In the genomic region with DNA sequence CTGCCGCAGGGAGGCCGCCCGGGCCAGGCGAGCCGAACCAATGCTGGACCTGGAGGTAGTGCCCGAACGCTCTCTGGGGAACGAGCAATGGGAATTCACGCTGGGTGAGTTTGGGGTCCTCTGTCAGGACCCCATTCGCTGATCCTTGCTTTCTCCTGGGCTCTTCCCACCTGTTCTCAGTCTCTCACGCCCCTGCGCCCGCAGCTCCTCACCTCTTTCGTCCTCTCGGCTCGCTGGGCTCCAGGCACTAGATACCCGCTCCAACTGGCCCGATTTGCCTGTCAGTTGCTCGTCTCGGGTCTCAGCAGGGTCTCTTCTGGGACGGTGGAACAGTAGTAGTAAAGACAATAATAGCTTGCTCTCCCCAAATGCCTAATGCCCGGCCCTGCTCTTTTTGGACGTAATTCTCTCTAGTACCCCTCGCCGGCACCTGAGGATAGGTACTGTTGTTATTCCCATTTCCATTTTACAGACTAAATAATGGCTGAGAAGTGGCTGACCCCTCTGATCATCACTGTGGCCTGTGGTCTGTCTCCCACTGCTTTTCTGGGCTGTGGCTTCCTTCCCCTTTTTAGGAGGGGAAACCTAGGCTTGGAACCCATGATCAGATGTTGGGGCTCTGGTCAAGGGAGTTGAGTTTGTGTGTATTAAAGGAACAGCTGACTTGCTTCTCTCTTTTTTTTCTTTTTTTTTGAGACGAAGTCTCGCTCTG, we compare ENCODE assay signal across 7 cellular contexts. TPM values are rescaled to one million over a fixed set of nuclear protein-coding genes. Genes with fewer than 3 reads are reported as not detected.
DNase-seq lines count a peak whose midpoint lies in the region; ATAC-seq and TF ChIP-seq lines count a peak whose summit lies in the region.

No MANE protein-coding gene starts in this region.

- H3K9me3 ChIP-seq in esophagus muscularis mucosa, result no peaks in the 10 kb centered on the region
- H3K9me3 ChIP-seq in neuronal stem cell (replicated peaks in 1 of 2; ENCODE audit: control insufficient read depth in 2 of 2, insufficient read depth in 1 of 2, low read depth in 1 of 2, low read length in 2 of 2), result no peaks in the 10 kb centered on the region

- peak overlapping the region; percentile 83 for H3K14ac ChIP-seq in neuronal stem cell (ENCODE audit: low read length)

- peak; percentile 78 for DNase-seq in SKM-1 (lab: John Stamatoyannopoulos, UW; ENCODE audit: unreplicated experiment)
- no peak for DNase-seq in esophagus muscularis mucosa (ENCODE audit: extremely low spot score)
- no peak for DNase-seq in neuronal stem cell (ENCODE audit: low spot score)
- DNase-seq in DMS153 treated with DMSO at 0.1 percent for 48 hours (lab: John Stamatoyannopoulos, UW; ENCODE audit: unreplicated experiment), result no peak
- DNase-seq in NCI-H2171 treated with DMSO at 0.1 percent for 48 hours (lab: John Stamatoyannopoulos, UW), result no peak

- peaks cover 0 to 10% (median 0%) of the 10 kb centered on the region in 4 donors for H3K36me3 ChIP-seq in esophagus muscularis mucosa
- peaks cover 0 to 23% of the 10 kb centered on the region in 2 donors for H3K36me3 ChIP-seq in neuronal stem cell (replicated peaks in 1 of 2; ENCODE audit: control insufficient read depth in 2 of 2, insufficient read depth in 2 of 2, low read length in 2 of 2)

- peaks cover 3% of the 10 kb centered on the region for H3K79me1 ChIP-seq in neuronal stem cell (ENCODE audit: low read depth, low read length)

- intact Hi-C loops in esophagus muscularis mucosa (cut with DNase I), result no loop called here

- no peak overlapping the region for H3K4ac ChIP-seq in neuronal stem cell (ENCODE audit: low read length)

- H2BK120ac ChIP-seq in neuronal stem cell (ENCODE audit: low read depth, low read length), result no peak overlapping the region

- peak overlapping the region; percentile 75 to 86 (median 77) for H3K27ac ChIP-seq in esophagus muscularis mucosa (replicated peaks in 1 of 4)
- no peak overlapping the region for H3K27ac ChIP-seq in neuronal stem cell (replicated peaks; ENCODE audit: low read length)

- no peak overlapping the region for H2AK5ac ChIP-seq in neuronal stem cell (ENCODE audit: low read depth, low read length)

- H2BK5ac ChIP-seq in neuronal stem cell (ENCODE audit: low read length), result peak overlapping the region; percentile 91

- no peak overlapping the region for H2BK15ac ChIP-seq in neuronal stem cell (ENCODE audit: low read length)

- no peak for TF ChIP-seq EP300 in esophagus muscularis mucosa (IDR thresholded peaks at IDR 0.05)

- H3K23ac ChIP-seq in neuronal stem cell (ENCODE audit: low read depth, low read length, poor library complexity), result peak overlapping the region; percentile 94

- H4K91ac ChIP-seq in neuronal stem cell (ENCODE audit: low read depth, low read length, poor library complexity), result no peak overlapping the region

- H3K27me3 ChIP-seq in esophagus muscularis mucosa, result no peaks in the 10 kb centered on the region
- no peaks in the 10 kb centered on the region for H3K27me3 ChIP-seq in neuronal stem cell (ENCODE audit: control insufficient read depth in 3 of 3, insufficient read depth in 3 of 3, low read depth in 1 of 3, low read length in 3 of 3)

- peak overlapping the region; percentile 72 for H3K9ac ChIP-seq in neuronal stem cell (ENCODE audit: low read depth, low read length, poor library complexity)

- peak overlapping the region; percentile 91 to 96 (median 92) for H3K4me3 ChIP-seq in esophagus muscularis mucosa
- H3K4me3 ChIP-seq in neuronal stem cell (ENCODE audit: low read length in 2 of 2), result peak overlapping the region; percentile 82 to 84

- no peak for TF ChIP-seq POLR2A in esophagus muscularis mucosa (IDR thresholded peaks at IDR 0.05; ENCODE audit: low read depth)

- H2AFZ ChIP-seq in neuronal stem cell (ENCODE audit: low read length), result peak overlapping the region; percentile 88

- no peak overlapping the region for H2BK12ac ChIP-seq in neuronal stem cell (ENCODE audit: low read length)

- peak overlapping the region; percentile 55 for H3K18ac ChIP-seq in neuronal stem cell (ENCODE audit: low read length)

- 7% methylated on average over 22 of the region's 27 CpGs for WGBS in esophagus muscularis mucosa
- WGBS in neuronal stem cell (ENCODE audit: extremely low coverage in 2 of 2, insufficient read length in 2 of 2, insufficient replicate concordance in 1 of 2), 2 donors, result no CpG with 5 or more reads among the region's 27 CpGs

- H4K8ac ChIP-seq in neuronal stem cell (ENCODE audit: low read depth, low read length), result no peak overlapping the region

- no peak for TF ChIP-seq CTCF in esophagus muscularis mucosa (IDR thresholded peaks at IDR 0.05)

- ATAC-seq in GM18498 (IDR thresholded peaks at IDR 0.05; ENCODE audit: unreplicated experiment) (peak; percentile 10), HG02840 (IDR thresholded peaks at IDR 0.05; ENCODE audit: low FRiP score, unreplicated experiment) (peak; percentile 20)

- H3K4me1 ChIP-seq in esophagus muscularis mucosa, result peaks cover 13 to 40% (median 31%) of the 10 kb centered on the region in 4 donors
- peaks cover 5% of the 10 kb centered on the region in 2 donors for H3K4me1 ChIP-seq in neuronal stem cell (ENCODE audit: control insufficient read depth in 2 of 2, insufficient read depth in 1 of 2, low read depth in 1 of 2, low read length in 2 of 2)

- H3K4me2 ChIP-seq in neuronal stem cell (ENCODE audit: insufficient read depth, low read length, poor library complexity, severe bottlenecking), result peak overlapping the region; percentile 85

RNA-seq across cellular contexts. Expression of gene PHAF1, which starts 0.6 kb away (rescaled TPM):
- total RNA-seq in esophagus muscularis mucosa, result 10 to 100 TPM; 11.4 to 23.7 (median 17.1) TPM
- polyA plus RNA-seq in neuronal stem cell (2013, experiment 1 of 2), result 16.2 TPM
- polyA plus RNA-seq in neuronal stem cell (2013, experiment 2 of 2), result 16.4 TPM

RNA-seq across cellular contexts. Expression of gene B3GNT9, which starts 40.5 kb away (rescaled TPM):
- 10 to 100 TPM; 17.4 to 26.1 (median 19.2) TPM for total RNA-seq in esophagus muscularis mucosa
- 2.0 TPM for polyA plus RNA-seq in neuronal stem cell (2013, experiment 1 of 2)
- polyA plus RNA-seq in neuronal stem cell (2013, experiment 2 of 2), result 2.0 TPM

RNA-seq across cellular contexts. Expression of gene TRADD, which starts 49.4 kb away (rescaled TPM):
- total RNA-seq in esophagus muscularis mucosa, result 10 to 100 TPM; 26.6 to 53.4 (median 42.7) TPM
- polyA plus RNA-seq in neuronal stem cell (2013, experiment 1 of 2), result 0.13 TPM
- polyA plus RNA-seq in neuronal stem cell (2013, experiment 2 of 2), result 0.12 TPM

RNA-seq across cellular contexts. Expression of gene FBXL8, which starts 49.5 kb away (rescaled TPM):
- 10 to 100 TPM; 10.3 to 22.1 (median 15.1) TPM for total RNA-seq in esophagus muscularis mucosa
- polyA plus RNA-seq in neuronal stem cell (2013, experiment 1 of 2), result 0.06 TPM
- polyA plus RNA-seq in neuronal stem cell (2013, experiment 2 of 2), result 0.10 TPM

RNA-seq across cellular contexts. Expression of gene HSF4, which starts 54.3 kb away (rescaled TPM):
- 10 to 100 TPM; 27.3 to 61.9 (median 41.1) TPM for total RNA-seq in esophagus muscularis mucosa
- 0.36 TPM for polyA plus RNA-seq in neuronal stem cell (2013, experiment 1 of 2)
- polyA plus RNA-seq in neuronal stem cell (2013, experiment 2 of 2), result 0.48 TPM
